ENCODE assay signal across 18 cellular contexts in genomic region chr18:35854095-35854494, GRCh38.
DNase-seq lines count a peak whose midpoint lies in the region; ATAC-seq and TF ChIP-seq lines count a peak whose summit lies in the region.
"Had no signal": no experiment of that assay in that cellular context is flagged by ENCODE, and none has a peak within 500 bp of the region (broad histone marks: within the 10 kb centered on the region; RNA-seq: fewer than 3 reads in every experiment).

No MANE protein-coding gene starts in this region.

- no peak for DNase-seq in right atrium auricular region (ENCODE audit: low spot score)
- no peak for DNase-seq in Right ventricle myocardium inferior (ENCODE audit: missing footprints)
- DNase-seq in sigmoid colon: no peak
- DNase-seq in ACHN: no peak
- no peak for DNase-seq in activated naive CD8-positive, alpha-beta T cell treated with anti-CD3 and anti-CD28 coated beads for 36 hours
- DNase-seq: AML-193; Caco-2; CD4-positive, alpha-beta T cell; GDM1; H7; HFFc6 had no signal

- H3K9me3 ChIP-seq in right atrium auricular region (no peaks in the 10 kb centered on the region), gastroesophageal sphincter (peaks cover 0 to 10% (median 0%) of the 10 kb centered on the region in 3 donors), sigmoid colon (no peaks in the 10 kb centered on the region)
- H3K9me3 ChIP-seq: Caco-2 had no signal

- H3K27ac Mint-ChIP-seq in activated naive CD8-positive, alpha-beta T cell treated with anti-CD3 and anti-CD28 coated beads for 36 hours: no peak overlapping the region
- H3K27ac Mint-ChIP-seq: CD4-positive, alpha-beta T cell; GM23338; HFFc6; IgD-negative memory B cell had no signal

- no peak for TF ChIP-seq POLR2A in gastroesophageal sphincter (IDR thresholded peaks at IDR 0.05)
- no peak for TF ChIP-seq POLR2A in sigmoid colon (IDR thresholded peaks at IDR 0.05)

- 28 to 40% methylated on average over 4 to 5 of the region's 5 CpGs for WGBS in gastroesophageal sphincter (ENCODE audit: low coverage in 1 of 2), 2 donors
- WGBS in sigmoid colon, 2 donors: 76 to 85% methylated on average over 5 of the region's 5 CpGs

- H3K4me1 Mint-ChIP-seq in activated naive CD8-positive, alpha-beta T cell treated with anti-CD3 and anti-CD28 coated beads for 36 hours: no peaks in the 10 kb centered on the region

- H3K36me3 ChIP-seq in right atrium auricular region (no peaks in the 10 kb centered on the region), gastroesophageal sphincter (no peaks in the 10 kb centered on the region), sigmoid colon (no peaks in the 10 kb centered on the region)

- in situ Hi-C loops in ACHN (cut with HindIII; ENCODE audit: low pct_ligation_motif_present, low pct_unique_long_range_greater_than_20kb, low sequenced_read_pairs): no loop called here

- TF ChIP-seq EP300 in gastroesophageal sphincter (IDR thresholded peaks at IDR 0.05) (no peak), sigmoid colon (IDR thresholded peaks at IDR 0.05) (peak in 1 of 4 donors; percentile 5)

- H3K27ac ChIP-seq in right atrium auricular region: peak overlapping the region; percentile 83 to 86
- peak overlapping the region; percentile 20 to 84 (median 75) for H3K27ac ChIP-seq in gastroesophageal sphincter
- peak overlapping the region in 3 of 4 donors; percentile 18 to 70 (median 66) for H3K27ac ChIP-seq in sigmoid colon
- H3K27ac ChIP-seq: C4-2B had no signal

- TF ChIP-seq CTCF in right atrium auricular region (IDR thresholded peaks at IDR 0.05) (no peak), gastroesophageal sphincter (IDR thresholded peaks at IDR 0.05) (no peak), sigmoid colon (IDR thresholded peaks at IDR 0.05) (no peak)

- intact Hi-C loops in Right ventricle myocardium inferior (cut with DNase I) (no loop called here), sigmoid colon (cut with DNase I) (no loop called here)

- H3K4me3 Mint-ChIP-seq in activated naive CD8-positive, alpha-beta T cell treated with anti-CD3 and anti-CD28 coated beads for 36 hours: no peak overlapping the region
- H3K4me3 Mint-ChIP-seq: CD4-positive, alpha-beta T cell; GM23338; HFFc6; IgD-negative memory B cell had no signal

- ATAC-seq in Right ventricle myocardium inferior (no peak), gastroesophageal sphincter (no peak), HG03378 (IDR thresholded peaks at IDR 0.05; ENCODE audit: unreplicated experiment) (no peak)
- ATAC-seq: GM23338, HCT116, HepG2 had no signal

- H3K4me1 ChIP-seq in right atrium auricular region (peaks cover 0 to 8% of the 10 kb centered on the region in 2 donors), gastroesophageal sphincter (peaks cover 0 to 30% (median 4%) of the 10 kb centered on the region in 3 donors), sigmoid colon (peaks cover 0 to 9% (median 0%) of the 10 kb centered on the region in 4 donors)
- H3K4me1 ChIP-seq: Caco-2 had no signal

- H3K27me3 ChIP-seq in right atrium auricular region (no peaks in the 10 kb centered on the region), gastroesophageal sphincter (no peaks in the 10 kb centered on the region), sigmoid colon (no peaks in the 10 kb centered on the region)

- H3K36me3 Mint-ChIP-seq in activated naive CD8-positive, alpha-beta T cell treated with anti-CD3 and anti-CD28 coated beads for 36 hours: no peaks in the 10 kb centered on the region

- peaks cover 9% of the 10 kb centered on the region for H3K27me3 Mint-ChIP-seq in activated naive CD8-positive, alpha-beta T cell treated with anti-CD3 and anti-CD28 coated beads for 36 hours

- H3K9me3 Mint-ChIP-seq in activated naive CD8-positive, alpha-beta T cell treated with anti-CD3 and anti-CD28 coated beads for 36 hours: no peaks in the 10 kb centered on the region

- H3K4me3 ChIP-seq in right atrium auricular region: no peak overlapping the region
- H3K4me3 ChIP-seq in gastroesophageal sphincter: no peak overlapping the region
- no peak overlapping the region for H3K4me3 ChIP-seq in sigmoid colon
- H3K4me3 ChIP-seq: GM23338 had no signal
